In the genomic region with DNA sequence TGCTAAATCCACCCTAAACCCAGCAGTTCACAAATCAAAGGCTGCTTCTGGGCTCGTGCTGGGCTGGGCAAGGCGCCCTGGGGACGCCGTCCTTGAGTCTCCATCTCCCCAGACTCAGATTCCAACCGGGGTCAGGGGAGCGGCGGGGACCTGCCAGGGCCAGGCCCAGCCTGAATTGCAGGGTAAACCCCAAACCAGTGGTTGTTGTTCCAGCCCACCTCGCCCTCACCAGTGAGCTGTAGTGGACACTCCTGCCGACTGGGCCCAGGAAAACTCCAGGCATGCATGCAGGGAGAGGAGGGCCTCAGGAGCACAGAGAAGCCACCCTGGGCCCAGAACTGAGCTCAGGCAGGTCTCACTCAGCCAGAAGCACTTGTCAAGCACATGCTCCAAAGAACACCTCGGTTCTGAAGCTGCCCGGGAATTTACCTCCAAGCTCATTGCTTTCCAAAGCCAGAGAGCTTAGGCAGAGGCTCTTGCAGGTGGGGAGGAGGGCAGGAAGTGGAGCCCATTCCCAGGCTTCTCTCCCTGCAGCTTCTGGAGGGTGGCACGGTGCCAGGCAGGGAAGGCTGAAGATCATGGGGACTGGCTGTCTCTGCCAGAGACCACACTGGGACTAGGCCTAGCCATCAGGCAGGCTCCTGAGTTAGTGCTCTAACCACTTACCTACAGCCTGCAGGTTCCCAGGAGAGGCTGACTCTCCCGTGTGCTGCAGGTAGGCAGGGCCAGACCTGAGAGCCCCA, we compare ENCODE assay signal across 17 cellular contexts.
DNase-seq lines count a peak whose midpoint lies in the region; ATAC-seq lines count a peak whose summit lies in the region.
"Had no signal": no experiment of that assay in that cellular context is flagged by ENCODE, and none has a peak within 500 bp of the region (broad histone marks: within the 10 kb centered on the region; RNA-seq: fewer than 3 reads in every experiment).

No MANE protein-coding gene starts in this region.

- H3K27me3 ChIP-seq in BLaER1 (no peaks in the 10 kb centered on the region), HAP-1 (ENCODE audit: low read depth) (0 out of 2 replicates have a peak, but pooled peaks cover 3% of the 10 kb centered on the region)

- no peak for ATAC-seq in left lobe of liver
- ATAC-seq: naive thymus-derived CD4-positive, alpha-beta T cell had no signal

- peak overlapping the region; percentile 65 for H3K27ac ChIP-seq in BLaER1
- H3K27ac ChIP-seq: HL-60 had no signal

- peak overlapping the region; percentile 85 for H3K4me2 ChIP-seq in BLaER1

- in situ Hi-C loops in HAP-1 (cut with MboI; ENCODE audit: low sequenced_read_pairs) = no loop called here

- H3K4me3 ChIP-seq in BLaER1 (no peak overlapping the region), HAP-1 (no peak overlapping the region)

- H3K9me3 ChIP-seq in BLaER1 (peaks cover 19% of the 10 kb centered on the region), HAP-1 (no peaks in the 10 kb centered on the region)

- no peaks in the 10 kb centered on the region for H4K20me1 ChIP-seq in BLaER1

- 0 out of 2 replicates have a peak overlapping the region, but pooled peaks have one; percentile 9 for H3K9ac ChIP-seq in BLaER1

- DNase-seq in DMS79 treated with DMSO at 0.1 percent for 48 hours (lab: John Stamatoyannopoulos, UW) (peak; percentile 42), NCI-H510A (lab: John Stamatoyannopoulos, UW) (peak; percentile 18), islet precursor cell (peak; percentile 53), HAP-1 (ENCODE audit: low spot score in 2 of 2) (no peak), NCI-H526 treated with DMSO at 0.1 percent for 48 hours (lab: John Stamatoyannopoulos, UW) (no peak), left lobe of liver (ENCODE audit: low spot score) (no peak)
- DNase-seq: activated CD4-positive, alpha-beta T cell treated with anti-CD3 and anti-CD28 coated beads, Interleukin-2, amount 50 U/mL, for 1 hour; activated naive CD8-positive, alpha-beta T cell treated with anti-CD3 and anti-CD28 coated beads for 36 hours; activated T-cell treated with anti-CD3 and anti-CD28 coated beads, Interleukin-2, amount 50 U/mL, for 1 hour; H9; KG1; mammary epithelial cell; naive thymus-derived CD4-positive, alpha-beta T cell; NCI-H748 treated with DMSO at 0.1 percent for 48 hours; small intestine had no signal

- H3K36me3 ChIP-seq in BLaER1 = no peaks in the 10 kb centered on the region
- no peaks in the 10 kb centered on the region for H3K36me3 ChIP-seq in HAP-1 (replicated peaks)

- H3K4me1 ChIP-seq in BLaER1 (peaks cover 78% of the 10 kb centered on the region), HAP-1 (no peaks in the 10 kb centered on the region)

Comparison
In these comparisons a context has a peak if more than half of its experiments do, and no peak if none do; other contexts are left out.
1. DNase-seq: peak in DMS79 treated with DMSO at 0.1 percent for 48 hours (single experiment), NCI-H510A (single experiment) and islet precursor cell (single experiment); none in HAP-1 (0 of 2), NCI-H526 treated with DMSO at 0.1 percent for 48 hours (single experiment) and left lobe of liver (single experiment).